Comparison of ENCODE assay signal across 26 cellular contexts in genomic region chr5:1946776-1947175, GRCh38.
"Had no signal": no experiment of that assay in that cellular context is flagged by ENCODE, and none has a peak within 500 bp of the region (broad histone marks: within the 10 kb centered on the region; RNA-seq: fewer than 3 reads in every experiment).

No MANE protein-coding gene starts in this region.

- H3K79me2 ChIP-seq: hepatocyte had no signal

- H3K27ac Mint-ChIP-seq: activated B cell treated with CpG ODN at 0.5 μM for 24 hours; activated CD4-positive, alpha-beta T cell treated with anti-CD3 and anti-CD28 coated beads for 36 hours; activated naive CD8-positive, alpha-beta T cell; activated T-helper 2 cell treated with anti-CD3 and anti-CD28 coated beads, Interferon-gamma antibody, Interleukin-2, Interleukin-4, amounts not matched to agents 10 μg/mL and 5 μg/mL and 100 μg/mL, durations not matched to agents 14 hours and 24 hours and 36 hours; effector memory CD8-positive, alpha-beta T cell; immature natural killer cell; memory B cell; T-helper 17 cell had no signal

- H3K9me3 ChIP-seq: adrenal gland, ascending aorta, colonic mucosa, mucosa of descending colon, upper lobe of left lung had no signal

- H3K4me2 ChIP-seq: hepatocyte had no signal

- H2AFZ ChIP-seq: hepatocyte had no signal

- H3K27me3 ChIP-seq: ascending aorta, brain microvascular endothelial cell, colonic mucosa, upper lobe of left lung had no signal

- H3K4me3 Mint-ChIP-seq: activated B cell treated with CpG ODN at 0.5 μM for 24 hours; activated CD4-positive, alpha-beta T cell treated with anti-CD3 and anti-CD28 coated beads for 36 hours; activated naive CD8-positive, alpha-beta T cell; activated T-cell treated with anti-CD3 and anti-CD28 coated beads, Interleukin-2, amount 50 U/mL, for 4 hours; effector memory CD8-positive, alpha-beta T cell; immature natural killer cell; memory B cell; T-helper 17 cell had no signal

- H3K9me3 Mint-ChIP-seq: activated T-cell treated with anti-CD3 and anti-CD28 coated beads, Interleukin-2, amount 50 U/mL, for 4 hours; activated T-helper 2 cell treated with anti-CD3 and anti-CD28 coated beads, Interferon-gamma antibody, Interleukin-2, Interleukin-4, amounts not matched to agents 10 μg/mL and 5 μg/mL and 100 μg/mL, durations not matched to agents 14 hours and 24 hours and 36 hours; immature natural killer cell had no signal

- H3K36me3 ChIP-seq: adrenal gland, ascending aorta, brain microvascular endothelial cell, colonic mucosa, upper lobe of left lung had no signal

- DNase-seq: activated B cell treated with CpG ODN at 0.5 μM for 24 hours; activated CD4-positive, alpha-beta T cell treated with anti-CD3 and anti-CD28 coated beads for 36 hours; activated CD4-positive, alpha-beta T cell treated with anti-CD3 and anti-CD28 coated beads, Interleukin-2, amount 50 U/mL, for 4 hours; activated CD8-positive, alpha-beta memory T cell treated with anti-CD3 and anti-CD28 coated beads for 24 hours; activated CD8-positive, alpha-beta memory T cell treated with anti-CD3 and anti-CD28 coated beads, Interleukin-2, amount 50 U/mL, for 48 hours; activated naive CD4-positive, alpha-beta T cell; activated T-cell treated with anti-CD3 and anti-CD28 coated beads, Interleukin-2, amount 50 U/mL, for 4 hours; adrenal gland; brain microvascular endothelial cell; colonic mucosa; dorsolateral prefrontal cortex; effector memory CD8-positive, alpha-beta T cell; immature natural killer cell; kidney glomerular epithelial cell; mucosa of descending colon; stimulated activated CD4-positive, alpha-beta T cell treated with anti-CD3 and anti-CD28 coated beads, Interleukin-2, amount 100 ng/mL, for 48 hours; stimulated activated CD8-positive, alpha-beta memory T cell treated with anti-CD3 and anti-CD28 coated beads, Interleukin-4, amount 100 ng/mL, for 48 hours; stimulated activated naive CD4-positive, alpha-beta T cell treated with Interleukin-2 at 50 U/mL for 16 hours; SW 1271; T-helper 17 cell had no signal

- H3K4me1 Mint-ChIP-seq: activated B cell treated with CpG ODN at 0.5 μM for 24 hours; activated CD4-positive, alpha-beta T cell treated with anti-CD3 and anti-CD28 coated beads for 36 hours; immature natural killer cell; memory B cell; T-helper 17 cell had no signal

- ATAC-seq: activated CD4-positive, alpha-beta T cell treated with anti-CD3 and anti-CD28 coated beads for 36 hours; activated T-cell treated with anti-CD3 and anti-CD28 coated beads, Interleukin-2, amount 50 U/mL, for 4 hours; effector memory CD8-positive, alpha-beta T cell; mucosa of descending colon; T-helper 17 cell had no signal

- H3K27ac ChIP-seq: adrenal gland, ascending aorta, brain microvascular endothelial cell, colonic mucosa, dorsolateral prefrontal cortex, hepatocyte, upper lobe of left lung had no signal

- H3K4me1 ChIP-seq: adrenal gland, ascending aorta, colonic mucosa, upper lobe of left lung had no signal

- H3K4me3 ChIP-seq: adrenal gland, ascending aorta, colonic mucosa, dorsolateral prefrontal cortex, hepatocyte, mucosa of descending colon, upper lobe of left lung had no signal
